In genomic region chr6:152897807-152898399, GRCh38 we compare ENCODE assay signal across 8 cellular contexts.
A peak's percentile ranks its signal among the peaks of the same experiment; 100 is the strongest.
DNase-seq lines count a peak whose midpoint lies in the region; ATAC-seq and TF ChIP-seq lines count a peak whose summit lies in the region.

No MANE protein-coding gene starts in this region.

- H3K36me3 Mint-ChIP-seq in CD4-positive, CD25-positive, alpha-beta regulatory T cell, result no peaks in the 10 kb centered on the region
- H3K36me3 Mint-ChIP-seq in naive thymus-derived CD8-positive, alpha-beta T cell, result no peaks in the 10 kb centered on the region
- no peaks in the 10 kb centered on the region for H3K36me3 Mint-ChIP-seq in stimulated activated memory B cell treated with anti-CD40 and anti-IgM and Interleukin-4, amounts not matched to agents 10 μg/mL and 1 μg/mL and 100 μg/mL, for 72 hours

- H3K9me3 Mint-ChIP-seq in CD4-positive, CD25-positive, alpha-beta regulatory T cell, result no peaks in the 10 kb centered on the region
- H3K9me3 Mint-ChIP-seq in naive thymus-derived CD8-positive, alpha-beta T cell, result no peaks in the 10 kb centered on the region
- no peaks in the 10 kb centered on the region for H3K9me3 Mint-ChIP-seq in stimulated activated memory B cell treated with anti-CD40 and anti-IgM and Interleukin-4, amounts not matched to agents 10 μg/mL and 1 μg/mL and 100 μg/mL, for 72 hours

- H3K27ac Mint-ChIP-seq in CD4-positive, CD25-positive, alpha-beta regulatory T cell, result no peak overlapping the region
- H3K27ac Mint-ChIP-seq in naive thymus-derived CD8-positive, alpha-beta T cell, result no peak overlapping the region
- H3K27ac Mint-ChIP-seq in stimulated activated memory B cell treated with anti-CD40 and anti-IgM and Interleukin-4, amounts not matched to agents 10 μg/mL and 1 μg/mL and 100 μg/mL, for 72 hours, result no peak overlapping the region

- DNase-seq in CD4-positive, CD25-positive, alpha-beta regulatory T cell, result peak; percentile 18 to 56 (median 40)
- DNase-seq in NCI-H82 treated with DMSO at 0.1 percent for 48 hours (lab: John Stamatoyannopoulos, UW; ENCODE audit: unreplicated experiment) (peak; percentile 31), epithelial cell of proximal tubule (ENCODE audit: low read depth) (no peak)
- DNase-seq in activated CD8-positive, alpha-beta memory T cell treated with anti-CD3 and anti-CD28 coated beads, Interleukin-2, amount 50 U/mL, for 1 hour (ENCODE audit: extremely low read depth), result peak; percentile 7
- peak; percentile 14 to 73 (median 48) for DNase-seq in naive thymus-derived CD8-positive, alpha-beta T cell

- TF ChIP-seq CTCF in epithelial cell of proximal tubule (conservative IDR thresholded peaks at IDR 0.05; ENCODE audit: low read depth, low read length), result peak; percentile 95

- peaks cover 0 to 5% (median 1%) of the 10 kb centered on the region in 4 donors for H3K4me1 Mint-ChIP-seq in CD4-positive, CD25-positive, alpha-beta regulatory T cell
- peaks cover 2 to 6% (median 2%) of the 10 kb centered on the region in 4 donors for H3K4me1 Mint-ChIP-seq in naive thymus-derived CD8-positive, alpha-beta T cell
- no peaks in the 10 kb centered on the region for H3K4me1 Mint-ChIP-seq in stimulated activated memory B cell treated with anti-CD40 and anti-IgM and Interleukin-4, amounts not matched to agents 10 μg/mL and 1 μg/mL and 100 μg/mL, for 72 hours

- POLR2A ChIA-PET in naive thymus-derived CD8-positive, alpha-beta T cell (lab: Charles Lee), result no interaction called here

- H3K27me3 ChIP-seq in CD4-positive, CD25-positive, alpha-beta regulatory T cell (ENCODE audit: control insufficient read depth, insufficient read depth, low read length), result no peaks in the 10 kb centered on the region

- H3K4me1 ChIP-seq in CD4-positive, CD25-positive, alpha-beta regulatory T cell (ENCODE audit: control insufficient read depth, insufficient read depth, low read length, poor library complexity, severe bottlenecking), result no peaks in the 10 kb centered on the region

- H3K4me3 ChIP-seq in CD4-positive, CD25-positive, alpha-beta regulatory T cell (ENCODE audit: low read depth, low read length), result no peak overlapping the region
- no peak overlapping the region for H3K4me3 ChIP-seq in epithelial cell of proximal tubule (ENCODE audit: low read depth, low read length)

- peak; percentile 78 to 83 for ATAC-seq in CD4-positive, CD25-positive, alpha-beta regulatory T cell (ENCODE audit: low read depth in 2 of 2)
- ATAC-seq in GM19025 (IDR thresholded peaks at IDR 0.05; ENCODE audit: low read depth, unreplicated experiment), result peak; percentile 96
- ATAC-seq in HG03108 (IDR thresholded peaks at IDR 0.05; ENCODE audit: unreplicated experiment), result peak; percentile 94
- ATAC-seq in naive thymus-derived CD8-positive, alpha-beta T cell, result peak; percentile 69 to 77
- ATAC-seq in stimulated activated memory B cell treated with anti-CD40 and anti-IgM and Interleukin-4, amounts not matched to agents 10 μg/mL and 1 μg/mL and 100 μg/mL, for 72 hours, result peak; percentile 79

- no peaks in the 10 kb centered on the region for H3K36me3 ChIP-seq in CD4-positive, CD25-positive, alpha-beta regulatory T cell (ENCODE audit: control insufficient read depth, insufficient read depth, low read length)

- H3K9me3 ChIP-seq in CD4-positive, CD25-positive, alpha-beta regulatory T cell (ENCODE audit: control insufficient read depth in 2 of 2, low read length in 2 of 2), result no peaks in the 10 kb centered on the region

- peaks cover 10% of the 10 kb centered on the region for H3K27me3 Mint-ChIP-seq in CD4-positive, CD25-positive, alpha-beta regulatory T cell
- H3K27me3 Mint-ChIP-seq in naive thymus-derived CD8-positive, alpha-beta T cell, result peaks cover 17 to 58% (median 31%) of the 10 kb centered on the region in 5 donors
- H3K27me3 Mint-ChIP-seq in stimulated activated memory B cell treated with anti-CD40 and anti-IgM and Interleukin-4, amounts not matched to agents 10 μg/mL and 1 μg/mL and 100 μg/mL, for 72 hours, result peaks cover 19% of the 10 kb centered on the region

- no peak overlapping the region for H3K4me3 Mint-ChIP-seq in CD4-positive, CD25-positive, alpha-beta regulatory T cell
- no peak overlapping the region for H3K4me3 Mint-ChIP-seq in naive thymus-derived CD8-positive, alpha-beta T cell
- H3K4me3 Mint-ChIP-seq in stimulated activated memory B cell treated with anti-CD40 and anti-IgM and Interleukin-4, amounts not matched to agents 10 μg/mL and 1 μg/mL and 100 μg/mL, for 72 hours, result no peak overlapping the region

- H3K27ac ChIP-seq in CD4-positive, CD25-positive, alpha-beta regulatory T cell (ENCODE audit: insufficient read depth, low read length, poor library complexity, severe bottlenecking), result no peak overlapping the region
